ENCODE assay signal across 1 cellular context in the genomic region with DNA sequence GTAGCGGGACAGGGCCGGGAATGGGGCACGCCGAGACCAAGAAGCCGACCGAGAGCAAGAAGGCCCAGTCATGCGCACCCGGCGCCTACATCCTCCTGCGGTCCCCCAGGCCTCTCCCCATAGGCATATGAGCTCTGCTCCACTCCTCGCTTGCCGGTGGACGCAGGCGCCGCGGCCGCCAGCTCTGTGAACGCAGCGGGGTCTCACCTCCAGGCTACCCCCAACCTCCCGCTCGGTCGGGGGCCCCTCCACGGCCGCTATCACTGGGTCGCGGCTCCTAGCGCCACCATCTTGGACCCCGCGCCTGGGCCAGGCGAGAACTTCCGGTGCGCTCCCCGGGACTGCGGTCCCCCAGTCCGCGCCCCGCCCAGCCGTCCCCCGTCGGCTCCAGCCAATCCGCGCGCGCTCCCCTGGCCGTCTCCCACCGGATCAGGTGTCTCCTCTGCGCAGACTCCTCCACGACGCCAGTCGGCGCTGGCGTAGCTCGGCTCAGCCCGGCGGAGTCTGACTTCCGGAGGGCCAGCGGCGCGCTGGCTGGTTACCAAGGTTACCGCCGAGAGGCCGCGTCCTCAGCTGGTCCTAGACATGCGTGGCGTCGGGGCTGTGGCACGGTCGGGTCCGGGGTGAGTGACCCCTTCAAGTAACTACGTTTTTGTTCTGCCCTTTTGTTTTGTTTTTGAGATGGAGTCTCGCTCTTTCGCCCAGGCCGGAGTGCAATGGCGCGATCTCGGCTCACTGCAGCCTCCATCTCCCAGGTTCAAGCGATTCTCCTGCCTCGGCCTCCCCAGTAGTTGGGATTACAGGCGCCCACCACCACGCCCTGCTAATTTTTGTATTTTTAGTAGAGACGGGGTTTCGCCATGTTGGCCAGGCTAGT.
TF ChIP-seq lines count a peak whose summit lies in the region.

A gene (minus strand): TSS at position 328 of the 877 bp plus-strand sequence. CDS start 7,612 bp downstream, outside the sequence.

TF ChIP-seq in SK-N-SH, 30 proteins besides CTCF, POLR2A, EP300 and RAD21 (continued from another document):
- TF ChIP-seq, protein P1, sequence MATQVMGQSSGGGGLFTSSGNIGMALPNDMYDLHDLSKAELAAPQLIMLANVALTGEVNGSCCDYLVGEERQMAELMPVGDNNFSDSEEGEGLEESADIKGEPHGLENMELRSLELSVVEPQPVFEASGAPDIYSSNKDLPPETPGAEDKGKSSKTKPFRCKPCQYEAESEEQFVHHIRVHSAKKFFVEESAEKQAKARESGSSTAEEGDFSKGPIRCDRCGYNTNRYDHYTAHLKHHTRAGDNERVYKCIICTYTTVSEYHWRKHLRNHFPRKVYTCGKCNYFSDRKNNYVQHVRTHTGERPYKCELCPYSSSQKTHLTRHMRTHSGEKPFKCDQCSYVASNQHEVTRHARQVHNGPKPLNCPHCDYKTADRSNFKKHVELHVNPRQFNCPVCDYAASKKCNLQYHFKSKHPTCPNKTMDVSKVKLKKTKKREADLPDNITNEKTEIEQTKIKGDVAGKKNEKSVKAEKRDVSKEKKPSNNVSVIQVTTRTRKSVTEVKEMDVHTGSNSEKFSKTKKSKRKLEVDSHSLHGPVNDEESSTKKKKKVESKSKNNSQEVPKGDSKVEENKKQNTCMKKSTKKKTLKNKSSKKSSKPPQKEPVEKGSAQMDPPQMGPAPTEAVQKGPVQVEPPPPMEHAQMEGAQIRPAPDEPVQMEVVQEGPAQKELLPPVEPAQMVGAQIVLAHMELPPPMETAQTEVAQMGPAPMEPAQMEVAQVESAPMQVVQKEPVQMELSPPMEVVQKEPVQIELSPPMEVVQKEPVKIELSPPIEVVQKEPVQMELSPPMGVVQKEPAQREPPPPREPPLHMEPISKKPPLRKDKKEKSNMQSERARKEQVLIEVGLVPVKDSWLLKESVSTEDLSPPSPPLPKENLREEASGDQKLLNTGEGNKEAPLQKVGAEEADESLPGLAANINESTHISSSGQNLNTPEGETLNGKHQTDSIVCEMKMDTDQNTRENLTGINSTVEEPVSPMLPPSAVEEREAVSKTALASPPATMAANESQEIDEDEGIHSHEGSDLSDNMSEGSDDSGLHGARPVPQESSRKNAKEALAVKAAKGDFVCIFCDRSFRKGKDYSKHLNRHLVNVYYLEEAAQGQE (IDR thresholded peaks at IDR 0.05; ENCODE audit: low read depth, low read length): no peak
- TF ChIP-seq POLR2AphosphoS5 (IDR thresholded peaks at IDR 0.05; ENCODE audit: low read depth, low read length) (peak; percentile 76), MEF2A (IDR thresholded peaks at IDR 0.05; ENCODE audit: borderline replicate concordance, low read depth) (no peak), EZH2phosphoT487 (IDR thresholded peaks at IDR 0.05; ENCODE audit: borderline replicate concordance, low read depth) (no peak), TEAD4 (IDR thresholded peaks at IDR 0.05; ENCODE audit: borderline replicate concordance, insufficient read depth) (no peak), CHD2 (IDR thresholded peaks at IDR 0.05; ENCODE audit: low read length, partially characterized antibody) (peak; percentile 65), ELF1 (IDR thresholded peaks at IDR 0.05) (peak; percentile 87), RXRA (IDR thresholded peaks at IDR 0.05; ENCODE audit: borderline replicate concordance, low read depth) (no peak), GATA2 (CRISPR knock-in tag; IDR thresholded peaks at IDR 0.05) (no peak), SIN3A (IDR thresholded peaks at IDR 0.05; ENCODE audit: borderline replicate concordance, low read depth, low read length) (peak; percentile 91), TCF12 (IDR thresholded peaks at IDR 0.05) (no peak), MXI1 (IDR thresholded peaks at IDR 0.05; ENCODE audit: low read depth, low read length) (peak; percentile 89), FOXM1 (IDR thresholded peaks at IDR 0.05; ENCODE audit: low read depth) (no peak), FOXJ3 (CRISPR knock-in tag; IDR thresholded peaks at IDR 0.05) (no peak), JUND (IDR thresholded peaks at IDR 0.05) (no peak), FOSL2 (IDR thresholded peaks at IDR 0.05; ENCODE audit: borderline replicate concordance, low read depth) (no peak), GABPA (IDR thresholded peaks at IDR 0.05; ENCODE audit: low read depth) (peak; percentile 82), NRF1 (IDR thresholded peaks at IDR 0.05; ENCODE audit: low read depth, low read length) (peak; percentile 63), RFX5 (IDR thresholded peaks at IDR 0.05; ENCODE audit: low read length) (peak; percentile 62), SMC3 (IDR thresholded peaks at IDR 0.05; ENCODE audit: low read depth, low read length) (no peak), NFIC (IDR thresholded peaks at IDR 0.05; ENCODE audit: borderline replicate concordance) (peak; percentile 60; the same call in 1 of the 2 replicates), YY1 (IDR thresholded peaks at IDR 0.05; ENCODE audit: low read depth) (peak; percentile 86), TAF1 (IDR thresholded peaks at IDR 0.05; ENCODE audit: borderline replicate concordance, low read depth, low read length) (peak; percentile 78)
- TF ChIP-seq, protein P2, sequence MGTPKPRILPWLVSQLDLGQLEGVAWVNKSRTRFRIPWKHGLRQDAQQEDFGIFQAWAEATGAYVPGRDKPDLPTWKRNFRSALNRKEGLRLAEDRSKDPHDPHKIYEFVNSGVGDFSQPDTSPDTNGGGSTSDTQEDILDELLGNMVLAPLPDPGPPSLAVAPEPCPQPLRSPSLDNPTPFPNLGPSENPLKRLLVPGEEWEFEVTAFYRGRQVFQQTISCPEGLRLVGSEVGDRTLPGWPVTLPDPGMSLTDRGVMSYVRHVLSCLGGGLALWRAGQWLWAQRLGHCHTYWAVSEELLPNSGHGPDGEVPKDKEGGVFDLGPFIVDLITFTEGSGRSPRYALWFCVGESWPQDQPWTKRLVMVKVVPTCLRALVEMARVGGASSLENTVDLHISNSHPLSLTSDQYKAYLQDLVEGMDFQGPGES (IDR thresholded peaks at IDR 0.05; ENCODE audit: low read depth, low read length): no peak
- TF ChIP-seq, protein P3, sequence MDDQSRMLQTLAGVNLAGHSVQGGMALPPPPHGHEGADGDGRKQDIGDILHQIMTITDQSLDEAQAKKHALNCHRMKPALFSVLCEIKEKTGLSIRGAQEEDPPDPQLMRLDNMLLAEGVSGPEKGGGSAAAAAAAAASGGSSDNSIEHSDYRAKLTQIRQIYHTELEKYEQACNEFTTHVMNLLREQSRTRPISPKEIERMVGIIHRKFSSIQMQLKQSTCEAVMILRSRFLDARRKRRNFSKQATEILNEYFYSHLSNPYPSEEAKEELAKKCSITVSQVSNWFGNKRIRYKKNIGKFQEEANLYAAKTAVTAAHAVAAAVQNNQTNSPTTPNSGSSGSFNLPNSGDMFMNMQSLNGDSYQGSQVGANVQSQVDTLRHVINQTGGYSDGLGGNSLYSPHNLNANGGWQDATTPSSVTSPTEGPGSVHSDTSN (IDR thresholded peaks at IDR 0.05): no peak
- TF ChIP-seq, protein P4, sequence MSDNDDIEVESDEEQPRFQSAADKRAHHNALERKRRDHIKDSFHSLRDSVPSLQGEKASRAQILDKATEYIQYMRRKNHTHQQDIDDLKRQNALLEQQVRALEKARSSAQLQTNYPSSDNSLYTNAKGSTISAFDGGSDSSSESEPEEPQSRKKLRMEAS (IDR thresholded peaks at IDR 0.05; ENCODE audit: low read depth): peak; percentile 75
- TF ChIP-seq, protein P5, sequence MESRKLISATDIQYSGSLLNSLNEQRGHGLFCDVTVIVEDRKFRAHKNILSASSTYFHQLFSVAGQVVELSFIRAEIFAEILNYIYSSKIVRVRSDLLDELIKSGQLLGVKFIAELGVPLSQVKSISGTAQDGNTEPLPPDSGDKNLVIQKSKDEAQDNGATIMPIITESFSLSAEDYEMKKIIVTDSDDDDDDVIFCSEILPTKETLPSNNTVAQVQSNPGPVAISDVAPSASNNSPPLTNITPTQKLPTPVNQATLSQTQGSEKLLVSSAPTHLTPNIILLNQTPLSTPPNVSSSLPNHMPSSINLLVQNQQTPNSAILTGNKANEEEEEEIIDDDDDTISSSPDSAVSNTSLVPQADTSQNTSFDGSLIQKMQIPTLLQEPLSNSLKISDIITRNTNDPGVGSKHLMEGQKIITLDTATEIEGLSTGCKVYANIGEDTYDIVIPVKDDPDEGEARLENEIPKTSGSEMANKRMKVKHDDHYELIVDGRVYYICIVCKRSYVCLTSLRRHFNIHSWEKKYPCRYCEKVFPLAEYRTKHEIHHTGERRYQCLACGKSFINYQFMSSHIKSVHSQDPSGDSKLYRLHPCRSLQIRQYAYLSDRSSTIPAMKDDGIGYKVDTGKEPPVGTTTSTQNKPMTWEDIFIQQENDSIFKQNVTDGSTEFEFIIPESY (IDR thresholded peaks at IDR 0.05; ENCODE audit: borderline replicate concordance, low read depth): 0 out of 2 replicates have a peak, but pooled peaks have one; percentile 13
- TF ChIP-seq, protein P6, sequence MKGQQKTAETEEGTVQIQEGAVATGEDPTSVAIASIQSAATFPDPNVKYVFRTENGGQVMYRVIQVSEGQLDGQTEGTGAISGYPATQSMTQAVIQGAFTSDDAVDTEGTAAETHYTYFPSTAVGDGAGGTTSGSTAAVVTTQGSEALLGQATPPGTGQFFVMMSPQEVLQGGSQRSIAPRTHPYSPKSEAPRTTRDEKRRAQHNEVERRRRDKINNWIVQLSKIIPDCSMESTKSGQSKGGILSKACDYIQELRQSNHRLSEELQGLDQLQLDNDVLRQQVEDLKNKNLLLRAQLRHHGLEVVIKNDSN (IDR thresholded peaks at IDR 0.05; ENCODE audit: borderline replicate concordance, low read depth): no peak
- TF ChIP-seq, protein P7, sequence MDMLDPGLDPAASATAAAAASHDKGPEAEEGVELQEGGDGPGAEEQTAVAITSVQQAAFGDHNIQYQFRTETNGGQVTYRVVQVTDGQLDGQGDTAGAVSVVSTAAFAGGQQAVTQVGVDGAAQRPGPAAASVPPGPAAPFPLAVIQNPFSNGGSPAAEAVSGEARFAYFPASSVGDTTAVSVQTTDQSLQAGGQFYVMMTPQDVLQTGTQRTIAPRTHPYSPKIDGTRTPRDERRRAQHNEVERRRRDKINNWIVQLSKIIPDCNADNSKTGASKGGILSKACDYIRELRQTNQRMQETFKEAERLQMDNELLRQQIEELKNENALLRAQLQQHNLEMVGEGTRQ (IDR thresholded peaks at IDR 0.05; ENCODE audit: borderline replicate concordance, low read depth, low read length): no peak
